In genomic region chr16:51524555-51525373, GRCh38 we compare ENCODE assay signal across 11 cellular contexts.
DNase-seq lines count a peak whose midpoint lies in the region; ATAC-seq and TF ChIP-seq lines count a peak whose summit lies in the region.
"Had no signal": no experiment of that assay in that cellular context is flagged by ENCODE, and none has a peak within 500 bp of the region (broad histone marks: within the 10 kb centered on the region; RNA-seq: fewer than 3 reads in every experiment).

No MANE protein-coding gene starts in this region.

- no peak overlapping the region for H3K4me3 Mint-ChIP-seq in GM23338
- H3K4me3 Mint-ChIP-seq: WTC11 had no signal

- H3K4me3 ChIP-seq in GM23338, result no peak overlapping the region
- no peak overlapping the region for H3K4me3 ChIP-seq in fibroblast of villous mesenchyme (ENCODE audit: low read depth, low read length)
- no peak overlapping the region for H3K4me3 ChIP-seq in skeletal muscle cell (ENCODE audit: low read depth, low read length)
- H3K4me3 ChIP-seq in HAP-1, result no peak overlapping the region
- H3K4me3 ChIP-seq: suprapubic skin had no signal

- H3K27ac ChIP-seq in GM23338 (ENCODE audit: low read depth), result no peak overlapping the region
- H3K27ac ChIP-seq: suprapubic skin had no signal

- H3K27me3 ChIP-seq in GM23338 (ENCODE audit: insufficient read depth) (no peaks in the 10 kb centered on the region), HAP-1 (ENCODE audit: low read depth) (no peaks in the 10 kb centered on the region)
- H3K27me3 ChIP-seq: suprapubic skin had no signal

- H3K27me3 Mint-ChIP-seq in GM23338 (ENCODE audit: insufficient read depth, low read depth, poor library complexity), result peaks cover 12% of the 10 kb centered on the region

- DNase-seq in GM23338 (ENCODE audit: low spot score) (no peak), fibroblast of villous mesenchyme (ENCODE audit: low read depth) (peak; percentile 53), skeletal muscle cell (ENCODE audit: low read depth) (peak; percentile 57), GM13976 (ENCODE audit: low spot score) (no peak), HAP-1 (ENCODE audit: low spot score in 2 of 2) (no peak), HuH-7 (ENCODE audit: low spot score) (no peak)
- DNase-seq: activated naive CD4-positive, alpha-beta T cell treated with anti-CD3 and anti-CD28 coated beads, Interleukin-2, amount 50 U/mL, for 16 hours; erythroblast had no signal

- H4K20me1 ChIP-seq in GM23338 (replicated peaks; ENCODE audit: insufficient read depth), result no peaks in the 10 kb centered on the region

- H3K27ac Mint-ChIP-seq in GM23338, result no peak overlapping the region
- H3K27ac Mint-ChIP-seq: WTC11 had no signal

- no peaks in the 10 kb centered on the region for H3F3A ChIP-seq in GM23338 (replicated peaks; ENCODE audit: low read depth)

- no peaks in the 10 kb centered on the region for H3K79me2 ChIP-seq in GM23338 (replicated peaks; ENCODE audit: insufficient read depth)

- H3K9me3 ChIP-seq in HAP-1, result 0 out of 2 replicates have a peak, but pooled peaks cover 3% of the 10 kb centered on the region
- H3K9me3 ChIP-seq: suprapubic skin had no signal

- peaks cover 15% of the 10 kb centered on the region; the same call in 2 of the 3 replicates for H3K36me3 Mint-ChIP-seq in GM23338 (ENCODE audit: low read depth)

- peaks cover 24% of the 10 kb centered on the region for H3K9me3 Mint-ChIP-seq in GM23338

- peaks cover 23% of the 10 kb centered on the region for H3K4me1 Mint-ChIP-seq in GM23338

- no peak for ATAC-seq in GM23338
- ATAC-seq in SK-N-SH treated with all-trans-retinoic acid at 6 μM for 48 hours, result peak; percentile 75
- ATAC-seq: WTC11 had no signal

- peaks cover 4% of the 10 kb centered on the region for H3K9me2 ChIP-seq in GM23338 (ENCODE audit: insufficient read depth)

- H3K36me3 ChIP-seq in GM23338 (ENCODE audit: insufficient read depth), result peaks cover 4% of the 10 kb centered on the region; the same call in 1 of the 2 replicates
- H3K36me3 ChIP-seq in HAP-1 (replicated peaks), result no peaks in the 10 kb centered on the region
- H3K36me3 ChIP-seq: suprapubic skin had no signal

- H3K4me1 ChIP-seq in GM23338 (ENCODE audit: insufficient read depth), result peaks cover 9% of the 10 kb centered on the region
- no peaks in the 10 kb centered on the region for H3K4me1 ChIP-seq in HAP-1
- H3K4me1 ChIP-seq: suprapubic skin had no signal

- no peak overlapping the region for H3K4me2 ChIP-seq in GM23338

- in situ Hi-C loops in GM13976 (cut with MboI; ENCODE audit: low sequenced_read_pairs, unreplicated experiment) (no loop called here), HAP-1 (cut with MboI; ENCODE audit: low sequenced_read_pairs) (no loop called here)

- TF ChIP-seq CTCF in GM23338 (conservative IDR thresholded peaks at IDR 0.05; ENCODE audit: low read depth in 2 of 2), result no peak
- TF ChIP-seq CTCF in fibroblast of villous mesenchyme (IDR thresholded peaks at IDR 0.05; ENCODE audit: insufficient read depth, low read depth, low read length), result no peak
- no peak for TF ChIP-seq CTCF in GM13976 (IDR thresholded peaks at IDR 0.05; ENCODE audit: borderline replicate concordance, control extremely low read depth, extremely low read depth, insufficient read depth, missing control alignments)

- H2AFZ ChIP-seq in GM23338, result peak overlapping the region; percentile 56; the same call in 1 of the 2 replicates

TF ChIP-seq in GM23338, 12 proteins besides CTCF, POLR2A, EP300 and RAD21 (continues in another document):
- no peak for TF ChIP-seq STAT1 (IDR thresholded peaks at IDR 0.05; ENCODE audit: unreplicated experiment)
- TF ChIP-seq ZNF331 (CRISPR knock-in tag; IDR thresholded peaks at IDR 0.05; ENCODE audit: low read depth), result no peak
- TF ChIP-seq POLR2AphosphoS5 (IDR thresholded peaks at IDR 0.05; ENCODE audit: low read depth), result no peak
- no peak for TF ChIP-seq JUNB (IDR thresholded peaks at IDR 0.05; ENCODE audit: unreplicated experiment)
- no peak for TF ChIP-seq EZH2phosphoT487 (IDR thresholded peaks at IDR 0.05; ENCODE audit: unreplicated experiment)
- no peak for TF ChIP-seq ZNF114 (CRISPR knock-in tag; IDR thresholded peaks at IDR 0.05)

TF ChIP-seq in SK-N-SH treated with all-trans-retinoic acid at 6 μM for 48 hours, 23 proteins besides CTCF, POLR2A, EP300 and RAD21 (continues in another document):
- TF ChIP-seq CSDC2 (CRISPR knock-in tag; IDR thresholded peaks at IDR 0.05) (no peak), OSR1 (CRISPR knock-in tag; IDR thresholded peaks at IDR 0.05) (no peak), CSRNP3 (CRISPR knock-in tag; IDR thresholded peaks at IDR 0.05) (no peak), PATZ1 (CRISPR knock-in tag; IDR thresholded peaks at IDR 0.05; ENCODE audit: borderline replicate concordance) (no peak), ZC3H10 (CRISPR knock-in tag; IDR thresholded peaks at IDR 0.05) (no peak), ARNTL (CRISPR knock-in tag; IDR thresholded peaks at IDR 0.05; ENCODE audit: borderline replicate concordance, low read depth) (no peak), ZFP3 (CRISPR knock-in tag; IDR thresholded peaks at IDR 0.05) (no peak), SNAI2 (CRISPR knock-in tag; IDR thresholded peaks at IDR 0.05) (no peak), ZFP30 (CRISPR knock-in tag; IDR thresholded peaks at IDR 0.05) (no peak), TOX (CRISPR knock-in tag; IDR thresholded peaks at IDR 0.05; ENCODE audit: borderline replicate concordance) (no peak), ISL1 (CRISPR knock-in tag; IDR thresholded peaks at IDR 0.05) (no peak), RARB (CRISPR knock-in tag; IDR thresholded peaks at IDR 0.05) (no peak), GLIS3 (CRISPR knock-in tag; IDR thresholded peaks at IDR 0.05) (no peak), POU6F1 (CRISPR knock-in tag; IDR thresholded peaks at IDR 0.05; ENCODE audit: borderline replicate concordance, low read depth) (no peak), TSHZ2 (CRISPR knock-in tag; IDR thresholded peaks at IDR 0.05) (no peak)

Comparison
In these comparisons a context has a peak if more than half of its experiments do, and no peak if none do; other contexts are left out.
1. DNase-seq: peak in fibroblast of villous mesenchyme (single experiment) and skeletal muscle cell (single experiment); none in GM23338 (single experiment), GM13976 (single experiment), HAP-1 (0 of 2) and HuH-7 (single experiment).